ENCODE assay signal across 8 cellular contexts in the genomic region with DNA sequence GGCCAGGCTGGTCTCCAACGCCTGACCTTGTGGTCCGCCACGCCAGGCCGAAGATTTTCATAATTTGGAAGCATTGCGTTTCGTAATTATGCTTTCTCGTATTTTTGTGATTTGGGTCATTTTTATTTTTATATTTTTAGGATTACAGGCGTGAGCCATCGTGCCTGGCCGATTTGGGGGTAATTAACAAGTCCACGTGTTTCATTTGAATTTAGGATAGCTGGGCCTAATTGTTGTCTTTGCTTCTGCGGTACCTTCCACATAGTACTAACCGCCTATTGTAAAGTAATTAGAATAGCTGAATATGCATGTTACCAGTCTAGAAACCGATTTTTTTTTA. TPM values are rescaled to one million over a fixed set of nuclear protein-coding genes. Genes with fewer than 3 reads are reported as not detected.
DNase-seq lines count a peak whose midpoint lies in the region; ATAC-seq and TF ChIP-seq lines count a peak whose summit lies in the region.

No MANE protein-coding gene starts in this region.

- H3K27me3 ChIP-seq in H7 (ENCODE audit: control insufficient read depth, insufficient read depth, low read length): no peaks in the 10 kb centered on the region
- H3K27me3 ChIP-seq in SU-DHL-6 (ENCODE audit: low read length): no peaks in the 10 kb centered on the region
- no peaks in the 10 kb centered on the region for H3K27me3 ChIP-seq in skeletal muscle tissue (ENCODE audit: control insufficient read depth in 3 of 3, insufficient read depth in 3 of 3, low read length in 3 of 3)

- H3K4me1 ChIP-seq in skeletal muscle tissue (ENCODE audit: control insufficient read depth in 3 of 3, insufficient read depth in 3 of 3, low read length in 3 of 3): peaks cover 27 to 46% (median 30%) of the 10 kb centered on the region in 3 donors

- H3K79me2 ChIP-seq in SU-DHL-6 (ENCODE audit: insufficient read depth, low read length): peaks cover 31% of the 10 kb centered on the region

- H3K4me3 ChIP-seq in H7 (ENCODE audit: insufficient read depth, low read depth, low read length) (peak overlapping the region; percentile 76), SU-DHL-6 (ENCODE audit: insufficient read depth, low read length, poor library complexity, severe bottlenecking) (peak overlapping the region; percentile 79), foreskin fibroblast (ENCODE audit: low read depth in 1 of 2, low read length in 2 of 2) (peak overlapping the region; percentile 72 to 99), skeletal muscle tissue (ENCODE audit: low read length in 3 of 3) (peak overlapping the region; percentile 76 to 94 (median 92))

- peaks cover 45% of the 10 kb centered on the region for H3K36me3 ChIP-seq in H7 (replicated peaks; ENCODE audit: control insufficient read depth, insufficient read depth, low read length)
- peaks cover 39% of the 10 kb centered on the region for H3K36me3 ChIP-seq in SU-DHL-6 (ENCODE audit: low read length)
- H3K36me3 ChIP-seq in skeletal muscle tissue (ENCODE audit: control insufficient read depth in 3 of 3, insufficient read depth in 3 of 3, low read length in 3 of 3): peaks cover 30 to 37% (median 30%) of the 10 kb centered on the region in 3 donors

- DNase-seq in H7: no peak
- no peak for DNase-seq in foreskin fibroblast
- DNase-seq in SW480 (ENCODE audit: low spot score): no peak

- H3F3A ChIP-seq in SU-DHL-6 (ENCODE audit: insufficient read depth): peaks cover 89% of the 10 kb centered on the region

- H3K27ac ChIP-seq in SU-DHL-6 (ENCODE audit: low read depth, low read length) (peak overlapping the region; percentile 96), skeletal muscle tissue (ENCODE audit: low read depth, low read length) (peak overlapping the region; percentile 80)

- H4K20me1 ChIP-seq in SU-DHL-6 (ENCODE audit: low read depth, low read length): no peaks in the 10 kb centered on the region

- peak overlapping the region; percentile 84 for H3K4me2 ChIP-seq in SU-DHL-6 (ENCODE audit: low read depth, low read length, poor library complexity, severe bottlenecking)

- H3K9me3 ChIP-seq in SU-DHL-6 (ENCODE audit: insufficient read depth, low read length): no peaks in the 10 kb centered on the region
- no peaks in the 10 kb centered on the region for H3K9me3 ChIP-seq in skeletal muscle tissue (ENCODE audit: control insufficient read depth in 3 of 3, low read length in 3 of 3)

- H3K9me2 ChIP-seq in SU-DHL-6 (replicated peaks; ENCODE audit: insufficient read depth, low read length): no peaks in the 10 kb centered on the region

- H2AFZ ChIP-seq in SU-DHL-6 (ENCODE audit: low read depth, low read length, severe bottlenecking): no peak overlapping the region

- H3K9ac ChIP-seq in SU-DHL-6 (ENCODE audit: low read length) (peak overlapping the region; percentile 89), skeletal muscle tissue (ENCODE audit: low read depth in 1 of 3, low read length in 3 of 3) (peak overlapping the region; percentile 88 to 93 (median 92))

- TF ChIP-seq CTCF in SU-DHL-6 (IDR thresholded peaks at IDR 0.05; ENCODE audit: insufficient read depth, low read length, poor library complexity, severe bottlenecking) (no peak), foreskin fibroblast (IDR thresholded peaks at IDR 0.05; ENCODE audit: low read depth, low read length) (no peak)

- ATAC-seq in HG03045 (IDR thresholded peaks at IDR 0.05; ENCODE audit: unreplicated experiment) (no peak), HG02798 (IDR thresholded peaks at IDR 0.05; ENCODE audit: poor library complexity, unreplicated experiment) (no peak), GM19351 (IDR thresholded peaks at IDR 0.05; ENCODE audit: unreplicated experiment) (no peak)

RNA-seq across cellular contexts. Expression of a gene that starts 1.0 kb away (rescaled TPM):
- total RNA-seq in H7 (2014; rRNA removed; shearing (Covaris generic)): 113 and 136 TPM in 2 replicates
- 21.9 TPM for total RNA-seq in skeletal muscle tissue

RNA-seq across cellular contexts. Expression of a gene that starts 46.0 kb away (rescaled TPM):
- 35.3 and 37.1 TPM in 2 replicates for total RNA-seq in H7 (2014; rRNA removed; shearing (Covaris generic))
- 15.1 TPM for total RNA-seq in skeletal muscle tissue
